Comparison of ENCODE assay signal across 1 cellular context in the genomic region with DNA sequence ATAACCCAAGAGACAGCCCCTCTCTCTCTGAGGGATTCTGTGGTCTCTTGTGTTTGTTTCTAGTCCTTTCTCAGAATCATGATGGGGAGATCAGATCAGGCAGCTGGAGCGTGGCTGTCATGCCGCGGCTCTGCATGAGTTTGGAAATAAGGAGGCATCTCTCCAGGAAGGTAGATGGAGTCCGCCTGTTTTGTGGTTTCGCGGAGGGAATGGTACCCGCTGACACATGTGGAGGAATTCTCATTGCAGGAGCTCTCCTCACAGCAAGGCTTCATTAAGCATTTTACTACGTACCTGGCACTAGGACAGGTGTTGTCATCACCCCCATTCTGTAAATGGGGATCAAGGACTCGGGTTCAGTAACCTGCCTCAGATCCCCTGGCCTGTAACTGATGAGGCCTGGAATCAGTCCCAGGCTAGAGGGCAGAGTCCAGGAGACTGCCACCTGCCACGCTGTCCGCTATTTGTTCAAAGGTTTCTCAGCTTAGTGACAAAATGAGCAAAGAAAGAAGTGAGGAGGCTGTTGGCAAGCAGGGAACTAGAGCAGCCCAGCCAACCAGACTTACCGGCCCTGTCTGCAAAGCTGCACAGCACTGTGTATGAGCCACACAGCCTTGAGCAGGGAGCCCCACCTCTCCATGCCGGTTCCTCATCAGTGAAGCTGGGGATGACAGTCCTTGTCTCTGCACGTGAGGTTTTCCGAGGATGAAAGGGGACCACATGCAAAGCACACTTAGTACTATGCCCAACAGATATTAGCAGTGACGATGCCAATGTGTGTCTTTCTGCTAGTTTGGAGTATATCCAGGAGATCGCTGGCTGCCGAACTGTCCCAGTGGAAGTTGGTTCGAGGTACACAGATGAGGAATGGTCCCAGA.
A peak's percentile ranks its signal among the peaks of the same experiment; 100 is the strongest.
TF ChIP-seq lines count a peak whose summit lies in the region.

No MANE protein-coding gene starts in this region.

TF ChIP-seq in HepG2, 621 proteins besides CTCF, POLR2A, EP300 and RAD21 (continued from another document and continues in another):
- TF ChIP-seq, protein P1, sequence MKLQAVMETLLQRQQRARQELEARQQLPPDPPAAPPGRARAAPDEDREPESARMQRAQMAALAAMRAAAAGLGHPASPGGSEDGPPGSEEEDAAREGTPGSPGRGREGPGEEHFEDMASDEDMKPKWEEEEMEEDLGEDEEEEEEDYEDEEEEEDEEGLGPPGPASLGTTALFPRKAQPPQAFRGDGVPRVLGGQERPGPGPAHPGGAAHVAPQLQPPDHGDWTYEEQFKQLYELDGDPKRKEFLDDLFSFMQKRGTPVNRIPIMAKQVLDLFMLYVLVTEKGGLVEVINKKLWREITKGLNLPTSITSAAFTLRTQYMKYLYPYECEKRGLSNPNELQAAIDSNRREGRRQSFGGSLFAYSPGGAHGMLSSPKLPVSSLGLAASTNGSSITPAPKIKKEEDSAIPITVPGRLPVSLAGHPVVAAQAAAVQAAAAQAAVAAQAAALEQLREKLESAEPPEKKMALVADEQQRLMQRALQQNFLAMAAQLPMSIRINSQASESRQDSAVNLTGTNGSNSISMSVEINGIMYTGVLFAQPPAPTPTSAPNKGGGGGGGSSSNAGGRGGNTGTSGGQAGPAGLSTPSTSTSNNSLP (IDR thresholded peaks at IDR 0.05; ENCODE audit: low read depth, low read length) = 0 out of 2 replicates have a peak, but pooled peaks have one; percentile 42
- TF ChIP-seq ZFX (CRISPR knock-in tag; IDR thresholded peaks at IDR 0.05; ENCODE audit: low read depth) (peak; percentile 82), ZSCAN29 (CRISPR knock-in tag; conservative IDR thresholded peaks at IDR 0.05) (0 out of 2 replicates have a peak, but pooled peaks have one; percentile 43), FOXA1 (IDR thresholded peaks at IDR 0.05) (no peak), FOXA1 (CRISPR knock-in tag; IDR thresholded peaks at IDR 0.05) (peak; percentile 52), ZNF451 (CRISPR knock-in tag; IDR thresholded peaks at IDR 0.05) (no peak), ZNF567 (CRISPR knock-in tag; IDR thresholded peaks at IDR 0.05; ENCODE audit: borderline replicate concordance) (0 out of 2 replicates have a peak, but pooled peaks have one; percentile 52), ZNF280D (CRISPR knock-in tag; IDR thresholded peaks at IDR 0.05) (no peak), ZNF264 (CRISPR knock-in tag; IDR thresholded peaks at IDR 0.05) (0 out of 2 replicates have a peak, but pooled peaks have one; percentile 48), SOX6 (IDR thresholded peaks at IDR 0.05) (no peak), SOX6 (CRISPR knock-in tag; IDR thresholded peaks at IDR 0.05) (peak; percentile 64; the same call in 1 of the 2 replicates), ZNF687 (CRISPR knock-in tag; IDR thresholded peaks at IDR 0.05) (peak; percentile 85), ZNF670 (CRISPR knock-in tag; IDR thresholded peaks at IDR 0.05; ENCODE audit: borderline replicate concordance) (0 out of 2 replicates have a peak, but pooled peaks have one; percentile 52), ZBTB26 (CRISPR knock-in tag; IDR thresholded peaks at IDR 0.05; ENCODE audit: borderline replicate concordance) (0 out of 2 replicates have a peak, but pooled peaks have one; percentile 8), ZNF556 (CRISPR knock-in tag; IDR thresholded peaks at IDR 0.05; ENCODE audit: borderline replicate concordance) (peak; percentile 73; the same call in 1 of the 2 replicates), MAZ (IDR thresholded peaks at IDR 0.05; ENCODE audit: borderline replicate concordance, low read depth, low read length) (no peak), MAZ (CRISPR knock-in tag; IDR thresholded peaks at IDR 0.05; ENCODE audit: low read depth) (no peak), ZMYM3 (CRISPR knock-in tag; IDR thresholded peaks at IDR 0.05) (peak; percentile 86), TOPORS (CRISPR knock-in tag; IDR thresholded peaks at IDR 0.05) (no peak), ZXDC (CRISPR knock-in tag; IDR thresholded peaks at IDR 0.05) (0 out of 2 replicates have a peak, but pooled peaks have one; percentile 57), HCFC1 (IDR thresholded peaks at IDR 0.05; ENCODE audit: low read depth, low read length) (no peak), DMAP1 (CRISPR knock-in tag; IDR thresholded peaks at IDR 0.05) (peak; percentile 87), ZBTB38 (CRISPR knock-in tag; IDR thresholded peaks at IDR 0.05) (0 out of 2 replicates have a peak, but pooled peaks have one; percentile 60), CENPBD1 (CRISPR knock-in tag; IDR thresholded peaks at IDR 0.05; ENCODE audit: borderline replicate concordance, low read depth) (no peak), ARNTL (CRISPR knock-in tag; IDR thresholded peaks at IDR 0.05) (0 out of 2 replicates have a peak, but pooled peaks have one; percentile 12), ZNF691 (CRISPR knock-in tag; IDR thresholded peaks at IDR 0.05; ENCODE audit: borderline replicate concordance, low read depth) (0 out of 2 replicates have a peak, but pooled peaks have one; percentile 14), ZFAT (CRISPR knock-in tag; conservative IDR thresholded peaks at IDR 0.05) (no peak), FOXK1 (CRISPR knock-in tag; IDR thresholded peaks at IDR 0.05; ENCODE audit: borderline replicate concordance, low read depth) (peak; percentile 51; the same call in 1 of the 2 replicates), SPEN (CRISPR knock-in tag; IDR thresholded peaks at IDR 0.05; ENCODE audit: low read depth) (0 out of 2 replicates have a peak, but pooled peaks have one; percentile 36), NR2F6 (IDR thresholded peaks at IDR 0.05) (no peak), NR2F6 (CRISPR knock-in tag; IDR thresholded peaks at IDR 0.05) (0 out of 2 replicates have a peak, but pooled peaks have one; percentile 28), TRIM22 (IDR thresholded peaks at IDR 0.05) (no peak), ZFY (CRISPR knock-in tag; IDR thresholded peaks at IDR 0.05) (peak; percentile 73), GLI4 (CRISPR knock-in tag; IDR thresholded peaks at IDR 0.05; ENCODE audit: borderline replicate concordance) (0 out of 2 replicates have a peak, but pooled peaks have one; percentile 52), MTA1 (CRISPR knock-in tag; IDR thresholded peaks at IDR 0.05; ENCODE audit: borderline replicate concordance) (peak; percentile 95), ZNF12 (CRISPR knock-in tag; IDR thresholded peaks at IDR 0.05) (no peak), ZFYVE20 (CRISPR knock-in tag; IDR thresholded peaks at IDR 0.05; ENCODE audit: borderline replicate concordance, low read depth) (no peak), ZNF274 (CRISPR knock-in tag; IDR thresholded peaks at IDR 0.05) (no peak; the same call in 1 of the 2 replicates), ZNF263 (CRISPR knock-in tag; IDR thresholded peaks at IDR 0.05) (no peak), CEBPG (CRISPR knock-in tag; IDR thresholded peaks at IDR 0.05) (0 out of 2 replicates have a peak, but pooled peaks have one; percentile 27), ZNF713 (CRISPR knock-in tag; IDR thresholded peaks at IDR 0.05) (no peak), ZSCAN9 (CRISPR knock-in tag; IDR thresholded peaks at IDR 0.05; ENCODE audit: borderline replicate concordance) (peak; percentile 96), TARDBP (CRISPR knock-in tag; IDR thresholded peaks at IDR 0.05) (peak; percentile 35; the same call in 1 of the 2 replicates), CREM (IDR thresholded peaks at IDR 0.05) (peak; percentile 35; the same call in 1 of the 2 replicates), CREM (CRISPR knock-in tag; IDR thresholded peaks at IDR 0.05) (no peak), ADNP (CRISPR knock-in tag; IDR thresholded peaks at IDR 0.05) (no peak), ZNF644 (CRISPR knock-in tag; IDR thresholded peaks at IDR 0.05; ENCODE audit: low read depth) (no peak), TBX2 (CRISPR knock-in tag; IDR thresholded peaks at IDR 0.05; ENCODE audit: borderline replicate concordance) (no peak)
